ENCODE assay signal across 34 cellular contexts in the genomic region with DNA sequence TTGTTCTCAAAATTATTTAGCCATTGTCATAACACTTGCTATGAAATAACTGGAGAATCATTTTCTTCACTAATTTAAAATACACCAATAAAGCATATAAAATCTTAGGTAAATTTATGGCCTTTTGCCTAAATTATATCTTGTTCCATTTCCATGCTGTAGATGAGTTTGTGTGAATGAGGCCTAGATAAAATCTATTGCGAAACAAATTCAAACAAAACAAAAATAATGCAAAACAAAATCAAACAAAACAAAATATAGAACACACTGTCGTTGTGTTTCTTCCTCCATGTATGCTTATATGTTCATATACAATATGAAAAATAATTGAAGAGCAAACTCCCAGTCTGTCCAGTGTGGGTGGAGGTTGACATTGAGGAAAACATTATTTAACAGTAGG.
A peak's percentile ranks its signal among the peaks of the same experiment; 100 is the strongest.
DNase-seq lines count a peak whose midpoint lies in the region; ATAC-seq, FAIRE-seq and TF ChIP-seq lines count a peak whose summit lies in the region.
"Had no signal": no experiment of that assay in that cellular context is flagged by ENCODE, and none has a peak within 500 bp of the region (broad histone marks: within the 10 kb centered on the region; RNA-seq: fewer than 3 reads in every experiment).

No MANE protein-coding gene starts in this region.

- no peaks in the 10 kb centered on the region for H3K9me1 ChIP-seq in IMR-90 (ENCODE audit: insufficient read depth, low read length)

- ATAC-seq in HepG2, result no peak
- ATAC-seq in right lobe of liver, result no peak
- ATAC-seq in IMR-90 (ENCODE audit: low read depth), result no peak
- ATAC-seq: A549; CD8-positive, alpha-beta T cell had no signal

- H2BK12ac ChIP-seq in H1 (ENCODE audit: low read depth, low read length), result no peak overlapping the region

- H3K4me3 ChIP-seq in HepG2 (replicated peaks in 1 of 3; ENCODE audit: insufficient read depth in 1 of 3, low read depth in 2 of 3, low read length in 3 of 3), result no peak overlapping the region
- H3K4me3 ChIP-seq in right lobe of liver, result no peak overlapping the region
- H3K4me3 ChIP-seq in IMR-90 (ENCODE audit: insufficient read depth, low read depth, low read length), result no peak overlapping the region
- H3K4me3 ChIP-seq in H1 (ENCODE audit: extremely low read depth in 1 of 4, insufficient read depth in 2 of 4, low read depth in 3 of 4, low read length in 4 of 4), result no peak overlapping the region
- H3K4me3 ChIP-seq: A549; BLaER1; BLaER1 treated with 17β-estradiol and CSF1 and Interleukin-3, amounts not matched to agents 10 nM and 100 nM had no signal

- H2AFZ ChIP-seq in HepG2 (ENCODE audit: low read length) (no peak overlapping the region), IMR-90 (replicated peaks; ENCODE audit: low read length, poor library complexity) (no peak overlapping the region), H1 (ENCODE audit: low read length) (no peak overlapping the region)

- in situ Hi-C loops in HepG2 (cut with HindIII; ENCODE audit: extremely low pct_ligation_motif_present, low pct_unique_long_range_greater_than_20kb) (no loop called here), IMR-90 (cut with MboI; ENCODE audit: low sequenced_read_pairs) (no loop called here)

- H2AK9ac ChIP-seq in IMR-90 (replicated peaks; ENCODE audit: low read depth, low read length, poor library complexity), result no peak overlapping the region

- TF ChIP-seq POLR2A in HepG2 (IDR thresholded peaks at IDR 0.05; ENCODE audit: insufficient read depth in 1 of 2, low read depth in 2 of 2, low read length in 2 of 2) (no peak), right lobe of liver (IDR thresholded peaks at IDR 0.05) (no peak), IMR-90 (IDR thresholded peaks at IDR 0.05; ENCODE audit: low read depth, low read length) (no peak), H1 (IDR thresholded peaks at IDR 0.05; ENCODE audit: control extremely low read depth in 1 of 2, low read depth in 2 of 2, low read length in 2 of 2) (no peak)

- TF ChIP-seq RAD21 in HepG2 (CRISPR knock-in tag; IDR thresholded peaks at IDR 0.05) (no peak), IMR-90 (IDR thresholded peaks at IDR 0.05; ENCODE audit: low read length) (no peak), H1 (IDR thresholded peaks at IDR 0.05 in 1 of 2, conservative IDR thresholded peaks at IDR 0.05 in 1 of 2; ENCODE audit: low read depth in 2 of 2, low read length in 2 of 2) (no peak)

- no peak overlapping the region for H2BK15ac ChIP-seq in IMR-90 (ENCODE audit: low read depth, low read length)
- no peak overlapping the region for H2BK15ac ChIP-seq in H1 (ENCODE audit: low read length)

- H3K23ac ChIP-seq in IMR-90 (ENCODE audit: low read depth, low read length), result no peak overlapping the region
- H3K23ac ChIP-seq in H1 (ENCODE audit: insufficient read length), result no peak overlapping the region

- WGBS in HepG2 (ENCODE audit: low lambda C conversion rate), result 2% methylated on average over 2 of the region's 2 CpGs
- 39% methylated on average over 2 of the region's 2 CpGs for WGBS in right lobe of liver (ENCODE audit: insufficient coverage, low coverage, low lambda C conversion rate, missing lambda C conversion rate)
- no CpG with 5 or more reads among the region's 2 CpGs for WGBS in IMR-90 (ENCODE audit: extremely low coverage in 2 of 2, insufficient read length in 1 of 2), 2 experiments
- WGBS in H1 (ENCODE audit: extremely low coverage in 1 of 2, insufficient coverage in 1 of 2, insufficient read length in 1 of 2, insufficient replicate concordance in 2 of 2, low coverage in 1 of 2, low lambda C conversion rate in 2 of 2, missing lambda C conversion rate in 1 of 2), 2 experiments, result 96% methylated on average over 2 of the region's 2 CpGs; no CpG with 5 or more reads in 1 of the 2 experiments

- H3K18ac ChIP-seq in IMR-90 (ENCODE audit: low read depth, low read length), result no peak overlapping the region
- no peak overlapping the region for H3K18ac ChIP-seq in H1 (ENCODE audit: extremely low read depth, low read length)

- no peaks in the 10 kb centered on the region for H3K9me3 ChIP-seq in HepG2 (ENCODE audit: low read length)
- H3K9me3 ChIP-seq in right lobe of liver, result no peaks in the 10 kb centered on the region
- H3K9me3 ChIP-seq in IMR-90 (ENCODE audit: control insufficient read depth, insufficient read depth, low read length), result peaks cover 3% of the 10 kb centered on the region; the same call in 1 of the 2 replicates
- H3K9me3 ChIP-seq in H1 (ENCODE audit: insufficient read depth in 2 of 2, low read depth in 1 of 2, low read length in 1 of 2), result no peaks in the 10 kb centered on the region
- H3K9me3 ChIP-seq: A549; BE2C; BLaER1; BLaER1 treated with 17β-estradiol and CSF1 and Interleukin-3, amounts not matched to agents 10 nM and 100 nM; Caco-2 had no signal

- H3K56ac ChIP-seq in IMR-90 (ENCODE audit: extremely low read depth, insufficient read depth, low read length), result no peak overlapping the region
- no peak overlapping the region for H3K56ac ChIP-seq in H1 (replicated peaks; ENCODE audit: insufficient read length, low read depth, low read length)

- dilution Hi-C loops in IMR-90 (cut with HindIII; ENCODE audit: low sequenced_read_pairs, unreplicated experiment), result no loop called here

- H3K9ac ChIP-seq in HepG2 (ENCODE audit: insufficient read depth, low read depth, low read length), result no peak overlapping the region
- no peak overlapping the region for H3K9ac ChIP-seq in IMR-90 (ENCODE audit: low read depth, low read length)
- H3K9ac ChIP-seq in H1 (replicated peaks in 1 of 4; ENCODE audit: extremely low read depth in 1 of 4, low read depth in 3 of 4, low read length in 3 of 4), result no peak overlapping the region
- H3K9ac ChIP-seq: BLaER1; BLaER1 treated with 17β-estradiol and CSF1 and Interleukin-3, amounts not matched to agents 10 nM and 100 nM had no signal

- H4K20me1 ChIP-seq in HepG2 (ENCODE audit: insufficient read depth, low read length) (no peaks in the 10 kb centered on the region), IMR-90 (ENCODE audit: insufficient read depth, low read length) (no peaks in the 10 kb centered on the region), H1 (replicated peaks in 1 of 2; ENCODE audit: control insufficient read depth in 1 of 2, insufficient read depth in 2 of 2, low read length in 2 of 2) (no peaks in the 10 kb centered on the region)
- H4K20me1 ChIP-seq: BLaER1; BLaER1 treated with 17β-estradiol and CSF1 and Interleukin-3, amounts not matched to agents 10 nM and 100 nM had no signal

- H2BK20ac ChIP-seq in IMR-90 (ENCODE audit: low read depth, low read length) (no peak overlapping the region), H1 (ENCODE audit: low read length) (no peak overlapping the region)

- H3K27ac ChIP-seq in HepG2 (ENCODE audit: extremely low read length, insufficient read depth, low read length) (no peak overlapping the region), right lobe of liver (no peak overlapping the region), IMR-90 (ENCODE audit: insufficient read depth, low read length) (no peak overlapping the region), H1 (ENCODE audit: low read depth, low read length) (no peak overlapping the region)
- H3K27ac ChIP-seq: 22Rv1; A549; BLaER1; BLaER1 treated with 17β-estradiol and CSF1 and Interleukin-3, amounts not matched to agents 10 nM and 100 nM; C4-2B had no signal

- no peak overlapping the region for H3K4ac ChIP-seq in IMR-90 (ENCODE audit: low read depth, low read length)
- no peak overlapping the region for H3K4ac ChIP-seq in H1 (replicated peaks; ENCODE audit: insufficient read length, low read depth, low read length)

- H3K23me2 ChIP-seq in H1 (ENCODE audit: low read depth, low read length), result no peaks in the 10 kb centered on the region

- no peak overlapping the region for H4K8ac ChIP-seq in IMR-90 (ENCODE audit: low read depth in 2 of 2, low read length in 2 of 2)
- no peak overlapping the region for H4K8ac ChIP-seq in H1 (ENCODE audit: extremely low read depth, insufficient read depth, low read length)

- DNase-seq in HepG2 (ENCODE audit: low spot score), result no peak
- DNase-seq in right lobe of liver, result no peak
- DNase-seq in IMR-90, result no peak
- no peak for DNase-seq in H1 (ENCODE audit: low read depth in 1 of 2, low spot score in 2 of 2)
- DNase-seq in hippocampal formation (lab: John Stamatoyannopoulos, UW), result no peak
- DNase-seq in ecto neural progenitor cell (ENCODE audit: low spot score), result no peak
- no peak for DNase-seq in NCI-H1048 (lab: John Stamatoyannopoulos, UW)
- DNase-seq: 8988T; ACHN; AML-193; BE2C; C1 segment of cervical spinal cord; Caco-2; Calu3; CD4-positive, alpha-beta memory T cell; CD4-positive, alpha-beta T cell; CD4-positive, CD25-positive, alpha-beta regulatory T cell; CD8-positive, alpha-beta memory T cell; CD8-positive, alpha-beta T cell; COR-L47; DMS 273 treated with DMSO at 0.1 percent for 48 hours; DMS153; DMS53; DMS79; DMS79 treated with DMSO at 0.1 percent for 48 hours; DND-41; EL had no signal

- no peak overlapping the region for H4K91ac ChIP-seq in IMR-90 (ENCODE audit: insufficient read depth, low read depth, low read length)
- no peak overlapping the region for H4K91ac ChIP-seq in H1 (replicated peaks; ENCODE audit: insufficient read length, low read length)

- H3K27me3 ChIP-seq in HepG2 (ENCODE audit: control insufficient read depth in 1 of 2, insufficient read depth in 2 of 2, low read length in 2 of 2) (no peaks in the 10 kb centered on the region), right lobe of liver (peaks cover 0 to 3% of the 10 kb centered on the region in 2 donors), IMR-90 (ENCODE audit: control insufficient read depth, insufficient read depth, low read length) (no peaks in the 10 kb centered on the region), H1 (replicated peaks in 1 of 4; ENCODE audit: control insufficient read depth in 3 of 4, extremely low read depth in 1 of 4, insufficient read depth in 3 of 4, low read length in 3 of 4) (no peaks in the 10 kb centered on the region)
- H3K27me3 ChIP-seq: BE2C; BLaER1; BLaER1 treated with 17β-estradiol and CSF1 and Interleukin-3, amounts not matched to agents 10 nM and 100 nM had no signal

- H3K79me2 ChIP-seq in HepG2 (ENCODE audit: insufficient read depth, low read length) (no peaks in the 10 kb centered on the region), H1 (ENCODE audit: control insufficient read depth in 1 of 2, insufficient read depth in 2 of 2, low read length in 2 of 2) (no peaks in the 10 kb centered on the region)

- intact Hi-C loops in HepG2 (cut with micrococcal nuclease; ENCODE audit: unreplicated experiment), result no loop called here
- intact Hi-C loops in right lobe of liver (cut with DNase I), result no loop called here
- intact Hi-C loops in IMR-90 (cut with micrococcal nuclease), result no loop called here

- no peak for FAIRE-seq in HepG2 (lab: Jason Lieb, UNC)
- FAIRE-seq in A204.1 (lab: Jason Lieb, UNC), result peak; percentile 40
- no peak for FAIRE-seq in H1 (lab: Jason Lieb, UNC)
- FAIRE-seq: A549, D721Med had no signal

- no peaks in the 10 kb centered on the region for H3K79me1 ChIP-seq in IMR-90 (ENCODE audit: low read depth in 1 of 2, low read length in 2 of 2)
- H3K79me1 ChIP-seq in H1 (ENCODE audit: low read depth, low read length), result no peaks in the 10 kb centered on the region

- H3K4me2 ChIP-seq in HepG2 (ENCODE audit: low read depth, low read length) (no peak overlapping the region), IMR-90 (ENCODE audit: low read depth, low read length) (no peak overlapping the region), H1 (ENCODE audit: insufficient read depth in 1 of 2, low read depth in 2 of 2, low read length in 2 of 2) (no peak overlapping the region)
- H3K4me2 ChIP-seq: A549; BLaER1; BLaER1 treated with 17β-estradiol and CSF1 and Interleukin-3, amounts not matched to agents 10 nM and 100 nM had no signal

- POLR2A ChIA-PET in HepG2 (lab: Yijun Ruan, JAX), result no interaction called here
- POLR2A ChIA-PET in IMR-90 (lab: Charles Lee; ENCODE audit: unreplicated experiment), result no interaction called here
- POLR2A ChIA-PET in H1 (lab: Charles Lee; ENCODE audit: partially characterized antibody), result no interaction called here

- H4K5ac ChIP-seq in IMR-90 (ENCODE audit: low read depth, low read length) (no peak overlapping the region), H1 (ENCODE audit: insufficient read length, low read depth, low read length) (no peak overlapping the region)

- TF ChIP-seq CTCF in HepG2 (CRISPR knock-in tag; IDR thresholded peaks at IDR 0.05) (no peak), right lobe of liver (IDR thresholded peaks at IDR 0.05) (no peak), IMR-90 (conservative IDR thresholded peaks at IDR 0.05; ENCODE audit: low read depth, low read length) (no peak), H1 (IDR thresholded peaks at IDR 0.05; ENCODE audit: control extremely low read depth in 1 of 3, insufficient read depth in 1 of 3, low read depth in 1 of 3, low read length in 3 of 3) (no peak)

- TF ChIP-seq EP300 in HepG2 (IDR thresholded peaks at IDR 0.05; ENCODE audit: low read depth in 2 of 2, low read length in 2 of 2) (no peak), HepG2 (CRISPR knock-in tag; IDR thresholded peaks at IDR 0.05; ENCODE audit: borderline replicate concordance) (no peak), H1 (IDR thresholded peaks at IDR 0.05; ENCODE audit: borderline replicate concordance in 1 of 2, low read depth in 2 of 2, low read length in 2 of 2) (no peak)

- H3K36me3 ChIP-seq in HepG2 (replicated peaks in 1 of 2; ENCODE audit: control insufficient read depth in 1 of 2, insufficient read depth in 2 of 2, low read length in 2 of 2) (no peaks in the 10 kb centered on the region), right lobe of liver (no peaks in the 10 kb centered on the region), IMR-90 (ENCODE audit: control insufficient read depth, insufficient read depth, low read length) (no peaks in the 10 kb centered on the region), H1 (ENCODE audit: control insufficient read depth in 2 of 4, insufficient read depth in 4 of 4, low read length in 3 of 4) (no peaks in the 10 kb centered on the region; a peak in 1 of 8 replicates)
- H3K36me3 ChIP-seq: BE2C; BLaER1; BLaER1 treated with 17β-estradiol and CSF1 and Interleukin-3, amounts not matched to agents 10 nM and 100 nM had no signal

- CTCF ChIA-PET in HepG2 (lab: Yijun Ruan, JAX; ENCODE audit: low intra/inter-chr PET ratio, low total read pairs) (no interaction called here), IMR-90 (lab: Yijun Ruan, JAX) (no interaction called here), H1 (lab: Charles Lee; ENCODE audit: partially characterized antibody) (no interaction called here)

- H2AK5ac ChIP-seq in IMR-90 (ENCODE audit: low read depth, low read length) (no peak overlapping the region), H1 (ENCODE audit: low read depth, low read length) (no peak overlapping the region)

- H2BK5ac ChIP-seq in IMR-90 (ENCODE audit: low read depth, low read length, poor library complexity, severe bottlenecking), result no peak overlapping the region
- H2BK5ac ChIP-seq in H1 (ENCODE audit: low read depth, low read length), result no peak overlapping the region

- H3K4me1 ChIP-seq in HepG2 (ENCODE audit: insufficient read depth, low read length), result no peaks in the 10 kb centered on the region
- H3K4me1 ChIP-seq in right lobe of liver, result no peaks in the 10 kb centered on the region
- no peaks in the 10 kb centered on the region for H3K4me1 ChIP-seq in IMR-90 (ENCODE audit: control insufficient read depth, insufficient read depth, low read length)
- H3K4me1 ChIP-seq in H1 (replicated peaks in 1 of 4; ENCODE audit: control insufficient read depth in 3 of 4, insufficient read depth in 4 of 4, low read length in 3 of 4), result no peaks in the 10 kb centered on the region
- H3K4me1 ChIP-seq: A549; BE2C; BLaER1; BLaER1 treated with 17β-estradiol and CSF1 and Interleukin-3, amounts not matched to agents 10 nM and 100 nM; Caco-2 had no signal

- no TSS peak for BruUV-seq in HepG2 (replicated peaks; lab: Mats Ljungman, UMichigan)
- BruUV-seq in IMR-90 (replicated peaks; lab: Mats Ljungman, UMichigan), result no TSS peak

- H2BK120ac ChIP-seq in IMR-90 (ENCODE audit: low read depth, low read length) (no peak overlapping the region), H1 (replicated peaks; ENCODE audit: low read depth, low read length) (no peak overlapping the region)

- H3K14ac ChIP-seq in IMR-90 (replicated peaks; ENCODE audit: low read depth, low read length) (no peak overlapping the region), H1 (ENCODE audit: insufficient read length) (no peak overlapping the region)

Comparison
In these comparisons a context has a peak if more than half of its experiments do, and no peak if none do; other contexts are left out.
1. Of the 41 proteins assayed by ChIP-seq in both HepG2 and H1: peak only in HepG2: none; only in H1: none; in both: CEBPB; in neither: 40.